In the genomic region with DNA sequence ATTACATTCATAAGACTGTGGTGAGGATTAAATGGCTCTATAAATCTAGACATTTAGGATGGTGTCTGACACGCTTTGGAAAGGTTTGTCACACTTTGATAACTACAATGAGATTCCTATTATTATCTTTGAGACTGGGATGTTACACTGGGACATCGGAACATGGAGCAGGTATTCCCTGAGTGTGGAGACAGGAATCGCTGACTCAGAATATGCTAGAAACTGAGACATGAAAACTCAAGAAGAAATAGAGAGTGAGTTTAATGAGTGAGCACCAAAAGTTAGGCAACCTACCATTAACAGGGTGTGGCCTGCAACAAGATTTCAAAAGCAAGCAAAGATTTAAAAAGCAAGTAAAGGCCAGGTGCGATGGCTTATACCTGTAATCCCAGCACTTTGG, we compare ENCODE assay signal across 26 cellular contexts.
DNase-seq lines count a peak whose midpoint lies in the region; ATAC-seq, FAIRE-seq and TF ChIP-seq lines count a peak whose summit lies in the region.
"Had no signal": no experiment of that assay in that cellular context is flagged by ENCODE, and none has a peak within 500 bp of the region (broad histone marks: within the 10 kb centered on the region; RNA-seq: fewer than 3 reads in every experiment).

No MANE protein-coding gene starts in this region.

- H3K4me3 Mint-ChIP-seq in mesothelial cell of epicardium, result no peak overlapping the region
- H3K4me3 Mint-ChIP-seq: CD14-positive monocyte; CD4-positive, alpha-beta memory T cell; CD4-positive, CD25-positive, alpha-beta regulatory T cell; CD8-positive, alpha-beta memory T cell had no signal

- BruUV-seq in HepG2 (replicated peaks; lab: Mats Ljungman, UMichigan) (no TSS peak), K562 (replicated peaks; lab: Mats Ljungman, UMichigan) (no TSS peak)

- no peak for TF ChIP-seq POLR2A in HepG2 (IDR thresholded peaks at IDR 0.05; ENCODE audit: insufficient read depth in 1 of 2, low read depth in 2 of 2, low read length in 2 of 2)
- no peak for TF ChIP-seq POLR2A in right lobe of liver (IDR thresholded peaks at IDR 0.05)
- TF ChIP-seq POLR2A in K562 (conservative IDR thresholded peaks at IDR 0.05), result no peak

- H4K20me1 ChIP-seq in HepG2 (ENCODE audit: insufficient read depth, low read length), result no peaks in the 10 kb centered on the region
- H4K20me1 ChIP-seq in K562 (replicated peaks; ENCODE audit: control insufficient read depth, insufficient read depth, low read length), result no peaks in the 10 kb centered on the region
- H4K20me1 ChIP-seq: BLaER1 had no signal

- DNase-seq in HepG2 (ENCODE audit: low spot score) (no peak), right lobe of liver (no peak), K562 (ENCODE audit: extremely low read depth in 1 of 4, low spot score in 3 of 4) (no peak), mesothelial cell of epicardium (ENCODE audit: low spot score in 2 of 2, unreplicated experiment in 2 of 2) (no peak), NCI-H2029 treated with DMSO at 0.1 percent for 48 hours (lab: John Stamatoyannopoulos, UW) (no peak)
- no peak for DNase-seq in stimulated activated CD4-positive, alpha-beta T cell treated with anti-CD3 and anti-CD28 coated beads, Interleukin-2, amount 100 ng/mL, for 24 hours
- DNase-seq: ACHN; BE2C; C1 segment of cervical spinal cord; CD4-positive, alpha-beta memory T cell; CD4-positive, CD25-positive, alpha-beta regulatory T cell; CD8-positive, alpha-beta memory T cell; COR-L47; DMS 273 treated with DMSO at 0.1 percent for 48 hours; DMS153; DMS53; DMS79; DND-41; EL; GDM1 had no signal

- H3K36me3 ChIP-seq in HepG2 (replicated peaks in 1 of 2; ENCODE audit: control insufficient read depth in 1 of 2, insufficient read depth in 2 of 2, low read length in 2 of 2), result no peaks in the 10 kb centered on the region
- H3K36me3 ChIP-seq in right lobe of liver, result no peaks in the 10 kb centered on the region
- H3K36me3 ChIP-seq in K562 (ENCODE audit: control insufficient read depth, insufficient read depth, low read length), result no peaks in the 10 kb centered on the region
- H3K36me3 ChIP-seq: BE2C, BLaER1 had no signal

- in situ Hi-C loops in HepG2 (cut with HindIII; ENCODE audit: extremely low pct_ligation_motif_present, low pct_unique_long_range_greater_than_20kb) (no loop called here), K562 (cut with MboI) (no loop called here)

- no peaks in the 10 kb centered on the region for H3K9me3 Mint-ChIP-seq in mesothelial cell of epicardium
- H3K9me3 Mint-ChIP-seq: CD8-positive, alpha-beta memory T cell had no signal

- no peak for FAIRE-seq in HepG2 (lab: Jason Lieb, UNC)
- no peak for FAIRE-seq in K562 (lab: Jason Lieb, UNC)
- FAIRE-seq: GM12878, GM12892, GM19239 had no signal

- TF ChIP-seq RAD21 in HepG2 (CRISPR knock-in tag; IDR thresholded peaks at IDR 0.05) (no peak), K562 (CRISPR knock-in tag; conservative IDR thresholded peaks at IDR 0.05 in 1 of 2, IDR thresholded peaks at IDR 0.05 in 1 of 2) (no peak)

- H3K27me3 Mint-ChIP-seq in mesothelial cell of epicardium (ENCODE audit: low read depth), result no peaks in the 10 kb centered on the region
- H3K27me3 Mint-ChIP-seq: CD4-positive, CD25-positive, alpha-beta regulatory T cell had no signal

- H3K9me3 ChIP-seq in HepG2 (ENCODE audit: low read length), result no peaks in the 10 kb centered on the region
- no peaks in the 10 kb centered on the region for H3K9me3 ChIP-seq in right lobe of liver
- H3K9me3 ChIP-seq in K562 (replicated peaks; ENCODE audit: control insufficient read depth, insufficient read depth, low read depth, low read length), result no peaks in the 10 kb centered on the region
- H3K9me3 ChIP-seq: BE2C, BLaER1 had no signal

- no peak for ATAC-seq in HepG2
- ATAC-seq in right lobe of liver, result no peak
- ATAC-seq in K562, result no peak
- ATAC-seq: GM12878 had no signal

- H2AFZ ChIP-seq in HepG2 (ENCODE audit: low read length) (no peak overlapping the region), K562 (ENCODE audit: low read depth, low read length) (no peak overlapping the region)

- H3K4me3 ChIP-seq in HepG2 (replicated peaks in 1 of 3; ENCODE audit: insufficient read depth in 1 of 3, low read depth in 2 of 3, low read length in 3 of 3), result no peak overlapping the region
- no peak overlapping the region for H3K4me3 ChIP-seq in right lobe of liver
- H3K4me3 ChIP-seq in K562, result no peak overlapping the region
- H3K4me3 ChIP-seq: BLaER1, GM12878 had no signal

- 58% methylated on average over 4 of the region's 4 CpGs for WGBS in HepG2 (ENCODE audit: low lambda C conversion rate)
- 79% methylated on average over 4 of the region's 4 CpGs for WGBS in right lobe of liver (ENCODE audit: insufficient coverage, low coverage, low lambda C conversion rate, missing lambda C conversion rate)
- WGBS in K562 (ENCODE audit: insufficient coverage, low coverage, missing lambda C conversion rate), result 63% methylated on average over 4 of the region's 4 CpGs

- no peak overlapping the region for H3K4me2 ChIP-seq in HepG2 (ENCODE audit: low read depth, low read length)
- no peak overlapping the region for H3K4me2 ChIP-seq in K562 (ENCODE audit: insufficient read depth, low read length)
- H3K4me2 ChIP-seq: BLaER1 had no signal

- H3K79me2 ChIP-seq in HepG2 (ENCODE audit: insufficient read depth, low read length) (no peaks in the 10 kb centered on the region), K562 (ENCODE audit: control insufficient read depth, insufficient read depth, low read length) (no peaks in the 10 kb centered on the region)

- H3K36me3 Mint-ChIP-seq in mesothelial cell of epicardium, result no peaks in the 10 kb centered on the region
- H3K36me3 Mint-ChIP-seq: CD14-positive monocyte; CD4-positive, alpha-beta memory T cell; CD4-positive, CD25-positive, alpha-beta regulatory T cell; CD8-positive, alpha-beta memory T cell had no signal

- H3K4me1 ChIP-seq in HepG2 (ENCODE audit: insufficient read depth, low read length), result no peaks in the 10 kb centered on the region
- no peaks in the 10 kb centered on the region for H3K4me1 ChIP-seq in right lobe of liver
- H3K4me1 ChIP-seq in K562 (replicated peaks in 1 of 2; ENCODE audit: control insufficient read depth in 2 of 2, insufficient read depth in 2 of 2, low read length in 2 of 2), result no peaks in the 10 kb centered on the region
- H3K4me1 ChIP-seq: BLaER1 had no signal

- H3K9ac ChIP-seq in HepG2 (ENCODE audit: insufficient read depth, low read depth, low read length) (no peak overlapping the region), K562 (ENCODE audit: insufficient read depth in 1 of 2, low read depth in 2 of 2, low read length in 2 of 2) (no peak overlapping the region)
- H3K9ac ChIP-seq: BLaER1 had no signal

- H3K4me1 Mint-ChIP-seq in mesothelial cell of epicardium, result peaks cover 49% of the 10 kb centered on the region
- H3K4me1 Mint-ChIP-seq: CD14-positive monocyte; CD4-positive, alpha-beta memory T cell; CD4-positive, CD25-positive, alpha-beta regulatory T cell; CD8-positive, alpha-beta memory T cell had no signal

- peak overlapping the region; percentile 4 for H3K27ac Mint-ChIP-seq in mesothelial cell of epicardium
- H3K27ac Mint-ChIP-seq: CD14-positive monocyte; CD4-positive, alpha-beta memory T cell; CD4-positive, CD25-positive, alpha-beta regulatory T cell; CD8-positive, alpha-beta memory T cell had no signal

- no peak overlapping the region for H3K27ac ChIP-seq in HepG2 (ENCODE audit: extremely low read length, insufficient read depth, low read length)
- H3K27ac ChIP-seq in right lobe of liver, result no peak overlapping the region
- no peak overlapping the region for H3K27ac ChIP-seq in K562 (ENCODE audit: extremely low read depth, low read depth, low read length)
- H3K27ac ChIP-seq: 22Rv1, BLaER1 had no signal

- intact Hi-C loops in HepG2 (cut with micrococcal nuclease; ENCODE audit: unreplicated experiment), result no loop called here
- intact Hi-C loops in right lobe of liver (cut with DNase I), result no loop called here
- intact Hi-C loops in K562 (cut with micrococcal nuclease), result no loop called here

- POLR2A ChIA-PET in HepG2 (lab: Yijun Ruan, JAX), result no interaction called here
- POLR2A ChIA-PET in K562 (lab: Yijun Ruan, JAX), result no interaction called here

- TF ChIP-seq EP300 in HepG2 (IDR thresholded peaks at IDR 0.05; ENCODE audit: low read depth in 2 of 2, low read length in 2 of 2) (no peak), HepG2 (CRISPR knock-in tag; IDR thresholded peaks at IDR 0.05; ENCODE audit: borderline replicate concordance) (no peak), K562 (IDR thresholded peaks at IDR 0.05; ENCODE audit: low read length) (no peak)

- TF ChIP-seq CTCF in HepG2 (CRISPR knock-in tag; IDR thresholded peaks at IDR 0.05), result no peak
- TF ChIP-seq CTCF in right lobe of liver (IDR thresholded peaks at IDR 0.05), result no peak
- no peak for TF ChIP-seq CTCF in K562 (IDR thresholded peaks at IDR 0.05 in 2 of 3, conservative IDR thresholded peaks at IDR 0.05 in 1 of 3; ENCODE audit: insufficient read depth in 2 of 3, low read depth in 1 of 3, low read length in 3 of 3)
- TF ChIP-seq CTCF in mesothelial cell of epicardium (IDR thresholded peaks at IDR 0.05; ENCODE audit: unreplicated experiment), result no peak

- H3K27me3 ChIP-seq in HepG2 (ENCODE audit: control insufficient read depth in 1 of 2, insufficient read depth in 2 of 2, low read length in 2 of 2), result no peaks in the 10 kb centered on the region
- no peaks in the 10 kb centered on the region for H3K27me3 ChIP-seq in right lobe of liver
- no peaks in the 10 kb centered on the region for H3K27me3 ChIP-seq in K562 (ENCODE audit: control insufficient read depth in 2 of 2, insufficient read depth in 2 of 2, low read length in 2 of 2)
- H3K27me3 ChIP-seq: BE2C, BLaER1 had no signal

- CTCF ChIA-PET in HepG2 (lab: Yijun Ruan, JAX; ENCODE audit: low intra/inter-chr PET ratio, low total read pairs), result no interaction called here
- CTCF ChIA-PET in K562 (lab: Yijun Ruan, JAX; ENCODE audit: low intra/inter-chr PET ratio), result no interaction called here

- no peaks in the 10 kb centered on the region for H3K9me1 ChIP-seq in K562 (ENCODE audit: control insufficient read depth, insufficient read depth, low read length)

TF ChIP-seq in HepG2, 621 proteins besides CTCF, POLR2A, EP300 and RAD21 (continues in another document):
- TF ChIP-seq ADNP (CRISPR knock-in tag; IDR thresholded peaks at IDR 0.05) (no peak), MAFK (conservative IDR thresholded peaks at IDR 0.05 in 1 of 2, IDR thresholded peaks at IDR 0.05 in 1 of 2; ENCODE audit: low read length in 2 of 2) (peak; percentile 75 to 92), JUND (CRISPR knock-in tag; IDR thresholded peaks at IDR 0.05) (no peak), ZNF235 (CRISPR knock-in tag; IDR thresholded peaks at IDR 0.05; ENCODE audit: borderline replicate concordance) (no peak), MAFF (IDR thresholded peaks at IDR 0.05; ENCODE audit: low read depth, low read length) (peak; percentile 78)

TF ChIP-seq in K562, 482 proteins besides CTCF, POLR2A, EP300 and RAD21 (continues in another document):
- TF ChIP-seq HDAC2 (IDR thresholded peaks at IDR 0.05) (no peak), MAFK (IDR thresholded peaks at IDR 0.05; ENCODE audit: low read length) (peak; percentile 24; the same call in 1 of the 2 replicates), MAFF (IDR thresholded peaks at IDR 0.05; ENCODE audit: low read length) (0 out of 2 replicates have a peak, but pooled peaks have one; percentile 23)

Comparison
In these comparisons a context has a peak if more than half of its experiments do, and no peak if none do; other contexts are left out.
1. Of the 241 proteins assayed by ChIP-seq in both HepG2 and K562: peak only in HepG2: none; only in K562: none; in both: MAFF and MAFK; in neither: 239.